In genomic region chr11:6596237-6596877, GRCh38 we compare ENCODE assay signal across 16 cellular contexts. TPM values are rescaled to one million over a fixed set of nuclear protein-coding genes. Genes with fewer than 3 reads are reported as not detected.
DNase-seq lines count a peak whose midpoint lies in the region; ATAC-seq and TF ChIP-seq lines count a peak whose summit lies in the region.
"Had no signal": no experiment of that assay in that cellular context is flagged by ENCODE, and none has a peak within 500 bp of the region (broad histone marks: within the 10 kb centered on the region; RNA-seq: fewer than 3 reads in every experiment).

No MANE protein-coding gene starts in this region.

- TF ChIP-seq CTCF in activated CD8-positive, alpha-beta T cell treated with anti-CD3 and anti-CD28 coated beads for 36 hours (IDR thresholded peaks at IDR 0.05): no peak

- CTCF ChIA-PET in activated CD8-positive, alpha-beta T cell treated with anti-CD3 and anti-CD28 coated beads for 36 hours (lab: Charles Lee): interaction anchor here (0.6 to 1.7 kb wide), 8 partner anchors 15 to 217 kb away, joined by 3 to 7 read pairs (median 3); partner anchors contain the start of gene MRPL17

- peaks cover 41% of the 10 kb centered on the region for H3K4me1 Mint-ChIP-seq in activated CD8-positive, alpha-beta T cell treated with anti-CD3 and anti-CD28 coated beads for 36 hours (ENCODE audit: low read depth)
- H3K4me1 Mint-ChIP-seq in memory B cell: peaks cover 21% of the 10 kb centered on the region

- 68 to 80% methylated on average over 5 of the region's 5 CpGs for WGBS in ectodermal cell, 2 experiments

- H3K4me1 ChIP-seq in ectodermal cell (ENCODE audit: control insufficient read depth, insufficient read depth, low read length) (peaks cover 5% of the 10 kb centered on the region), subcutaneous abdominal adipose tissue (ENCODE audit: control insufficient read depth in 5 of 5, insufficient read depth in 5 of 5, low read length in 5 of 5) (peaks cover 0 to 32% (median 16%) of the 10 kb centered on the region in 5 donors)

- H3K36me3 ChIP-seq in ectodermal cell (ENCODE audit: control insufficient read depth, insufficient read depth, low read length) (peaks cover 21% of the 10 kb centered on the region), subcutaneous abdominal adipose tissue (ENCODE audit: control insufficient read depth in 5 of 5, insufficient read depth in 5 of 5, low read length in 5 of 5) (peaks cover 20 to 65% (median 54%) of the 10 kb centered on the region in 5 donors)

- H3K9me3 ChIP-seq in ectodermal cell (ENCODE audit: control insufficient read depth, low read length) (no peaks in the 10 kb centered on the region), subcutaneous abdominal adipose tissue (ENCODE audit: control insufficient read depth in 5 of 5, low read length in 5 of 5) (no peaks in the 10 kb centered on the region)
- H3K9me3 ChIP-seq: adrenal gland had no signal

- no peaks in the 10 kb centered on the region for H3K27me3 Mint-ChIP-seq in activated CD8-positive, alpha-beta T cell treated with anti-CD3 and anti-CD28 coated beads for 36 hours
- H3K27me3 Mint-ChIP-seq in memory B cell: no peaks in the 10 kb centered on the region
- H3K27me3 Mint-ChIP-seq: dendritic cell treated with granulocyte-macrophage colony-stimulating factor and Interleukin-4, amounts not matched to agents 40 ng/mL and 50 ng/mL, for 4 days had no signal

- no peak overlapping the region for H3K4me3 Mint-ChIP-seq in activated CD8-positive, alpha-beta T cell treated with anti-CD3 and anti-CD28 coated beads for 36 hours
- no peak overlapping the region for H3K4me3 Mint-ChIP-seq in memory B cell
- H3K4me3 Mint-ChIP-seq: dendritic cell treated with granulocyte-macrophage colony-stimulating factor and Interleukin-4, amounts not matched to agents 40 ng/mL and 50 ng/mL, for 4 days; H9 had no signal

- intact Hi-C loops in activated CD8-positive, alpha-beta T cell treated with anti-CD3 and anti-CD28 coated beads for 36 hours (cut with micrococcal nuclease): no loop called here

- peaks cover 60% of the 10 kb centered on the region for H3K36me3 Mint-ChIP-seq in activated CD8-positive, alpha-beta T cell treated with anti-CD3 and anti-CD28 coated beads for 36 hours (ENCODE audit: low read depth)
- peaks cover 43% of the 10 kb centered on the region for H3K36me3 Mint-ChIP-seq in memory B cell

- H3K9me3 Mint-ChIP-seq in activated CD8-positive, alpha-beta T cell treated with anti-CD3 and anti-CD28 coated beads for 36 hours: no peaks in the 10 kb centered on the region
- H3K9me3 Mint-ChIP-seq in memory B cell: no peaks in the 10 kb centered on the region
- H3K9me3 Mint-ChIP-seq: dendritic cell treated with granulocyte-macrophage colony-stimulating factor and Interleukin-4, amounts not matched to agents 40 ng/mL and 50 ng/mL, for 4 days; H9 had no signal

- peak overlapping the region; percentile 26 for H3K27ac ChIP-seq in ectodermal cell (ENCODE audit: insufficient read depth, low read depth, low read length, poor library complexity, severe bottlenecking)
- no peak overlapping the region for H3K27ac ChIP-seq in subcutaneous abdominal adipose tissue (ENCODE audit: low read depth, low read length)
- H3K27ac ChIP-seq: adrenal gland had no signal

- peak overlapping the region in 3 of 5 donors; percentile 2 to 42 (median 13) for H3K9ac ChIP-seq in subcutaneous abdominal adipose tissue (ENCODE audit: low read length in 5 of 5)

- no peak for ATAC-seq in activated CD8-positive, alpha-beta T cell treated with anti-CD3 and anti-CD28 coated beads for 36 hours
- ATAC-seq in memory B cell (ENCODE audit: low read depth) (no peak), HG03196 (IDR thresholded peaks at IDR 0.05; ENCODE audit: unreplicated experiment) (no peak), HG03095 (IDR thresholded peaks at IDR 0.05; ENCODE audit: unreplicated experiment) (no peak), HG03039 (IDR thresholded peaks at IDR 0.05; ENCODE audit: unreplicated experiment) (no peak)

- no peak for DNase-seq in activated CD8-positive, alpha-beta T cell treated with anti-CD3 and anti-CD28 coated beads for 36 hours
- DNase-seq in memory B cell (ENCODE audit: low spot score in 2 of 2) (no peak), NOMO-1 (lab: John Stamatoyannopoulos, UW; ENCODE audit: unreplicated experiment in 2 of 2) (no peak)
- DNase-seq: adrenal gland, H9, mammary epithelial cell, NCI-H1417 treated with DMSO at 0.1 percent for 48 hours, NCI-H345, occipital lobe, trophoblast cell had no signal

- H3K4me3 ChIP-seq in ectodermal cell (ENCODE audit: insufficient read depth, low read depth, low read length) (no peak overlapping the region), subcutaneous abdominal adipose tissue (ENCODE audit: low read depth in 1 of 5, low read length in 5 of 5) (no peak overlapping the region)
- H3K4me3 ChIP-seq: adrenal gland had no signal

- no peaks in the 10 kb centered on the region for H3K27me3 ChIP-seq in ectodermal cell (ENCODE audit: control insufficient read depth, insufficient read depth, low read length, poor library complexity, severe bottlenecking)
- no peaks in the 10 kb centered on the region for H3K27me3 ChIP-seq in subcutaneous abdominal adipose tissue (ENCODE audit: control insufficient read depth in 5 of 5, insufficient read depth in 4 of 5, low read length in 5 of 5)
- H3K27me3 ChIP-seq: adrenal gland had no signal

- peak overlapping the region; percentile 16 for H3K27ac Mint-ChIP-seq in activated CD8-positive, alpha-beta T cell treated with anti-CD3 and anti-CD28 coated beads for 36 hours
- peak overlapping the region; percentile 72 for H3K27ac Mint-ChIP-seq in memory B cell
- H3K27ac Mint-ChIP-seq: dendritic cell treated with granulocyte-macrophage colony-stimulating factor and Interleukin-4, amounts not matched to agents 40 ng/mL and 50 ng/mL, for 4 days; H9 had no signal

- POLR2A ChIA-PET in activated CD8-positive, alpha-beta T cell treated with anti-CD3 and anti-CD28 coated beads for 36 hours (lab: Charles Lee): interaction anchor here (1.0 to 1.2 kb wide), 3 partner anchors 9 to 111 kb away, joined by 3 to 5 read pairs (median 4); no protein-coding TSS in a partner anchor

RNA-seq across cellular contexts. Expression of gene RRP8, which starts 7.1 kb away (rescaled TPM):
- 10 to 100 TPM; 39.6 to 43.1 TPM for total RNA-seq in activated CD8-positive, alpha-beta T cell treated with anti-CD3 and anti-CD28 coated beads for 36 hours
- polyA plus RNA-seq in ectodermal cell (2013, experiment 1 of 4): 14.4 TPM
- 13.6 TPM for polyA plus RNA-seq in ectodermal cell (2013, experiment 2 of 4)
- 8.8 TPM for polyA plus RNA-seq in ectodermal cell (2013, experiment 3 of 4)
- 11.9 TPM for polyA plus RNA-seq in ectodermal cell (2013, experiment 4 of 4)

RNA-seq across cellular contexts. Expression of gene ILK, which starts 7.2 kb away (rescaled TPM):
- total RNA-seq in activated CD8-positive, alpha-beta T cell treated with anti-CD3 and anti-CD28 coated beads for 36 hours: 10 to 100 TPM; 70.6 to 71.7 TPM
- polyA plus RNA-seq in ectodermal cell (2013, experiment 1 of 4): 132 TPM
- polyA plus RNA-seq in ectodermal cell (2013, experiment 2 of 4): 133 TPM
- 98.0 TPM for polyA plus RNA-seq in ectodermal cell (2013, experiment 3 of 4)
- polyA plus RNA-seq in ectodermal cell (2013, experiment 4 of 4): 109 TPM

RNA-seq across cellular contexts. Expression of gene TAF10, which starts 15.7 kb away (rescaled TPM):
- 100 to 1,000 TPM; 151 to 160 TPM for total RNA-seq in activated CD8-positive, alpha-beta T cell treated with anti-CD3 and anti-CD28 coated beads for 36 hours
- 195 TPM for polyA plus RNA-seq in ectodermal cell (2013, experiment 1 of 4)
- polyA plus RNA-seq in ectodermal cell (2013, experiment 2 of 4): 211 TPM
- polyA plus RNA-seq in ectodermal cell (2013, experiment 3 of 4): 209 TPM
- 246 TPM for polyA plus RNA-seq in ectodermal cell (2013, experiment 4 of 4)

RNA-seq across cellular contexts. Expression of gene TPP1, which starts 22.9 kb away (rescaled TPM):
- 10 to 100 TPM; 28.1 to 31.4 TPM for total RNA-seq in activated CD8-positive, alpha-beta T cell treated with anti-CD3 and anti-CD28 coated beads for 36 hours
- polyA plus RNA-seq in ectodermal cell (2013, experiment 1 of 4): 65.5 TPM
- 73.3 TPM for polyA plus RNA-seq in ectodermal cell (2013, experiment 2 of 4)
- 54.6 TPM for polyA plus RNA-seq in ectodermal cell (2013, experiment 3 of 4)
- polyA plus RNA-seq in ectodermal cell (2013, experiment 4 of 4): 63.3 TPM

RNA-seq across cellular contexts. Expression of gene DCHS1, which starts 59.3 kb away (rescaled TPM):
- 1 to 10 TPM; 1.6 TPM for total RNA-seq in activated CD8-positive, alpha-beta T cell treated with anti-CD3 and anti-CD28 coated beads for 36 hours
- 14.4 TPM for polyA plus RNA-seq in ectodermal cell (2013, experiment 1 of 4)
- 19.5 TPM for polyA plus RNA-seq in ectodermal cell (2013, experiment 2 of 4)
- 16.7 TPM for polyA plus RNA-seq in ectodermal cell (2013, experiment 3 of 4)
- 19.3 TPM for polyA plus RNA-seq in ectodermal cell (2013, experiment 4 of 4)
